Comparison of ENCODE assay signal across 8 cellular contexts in the genomic region with DNA sequence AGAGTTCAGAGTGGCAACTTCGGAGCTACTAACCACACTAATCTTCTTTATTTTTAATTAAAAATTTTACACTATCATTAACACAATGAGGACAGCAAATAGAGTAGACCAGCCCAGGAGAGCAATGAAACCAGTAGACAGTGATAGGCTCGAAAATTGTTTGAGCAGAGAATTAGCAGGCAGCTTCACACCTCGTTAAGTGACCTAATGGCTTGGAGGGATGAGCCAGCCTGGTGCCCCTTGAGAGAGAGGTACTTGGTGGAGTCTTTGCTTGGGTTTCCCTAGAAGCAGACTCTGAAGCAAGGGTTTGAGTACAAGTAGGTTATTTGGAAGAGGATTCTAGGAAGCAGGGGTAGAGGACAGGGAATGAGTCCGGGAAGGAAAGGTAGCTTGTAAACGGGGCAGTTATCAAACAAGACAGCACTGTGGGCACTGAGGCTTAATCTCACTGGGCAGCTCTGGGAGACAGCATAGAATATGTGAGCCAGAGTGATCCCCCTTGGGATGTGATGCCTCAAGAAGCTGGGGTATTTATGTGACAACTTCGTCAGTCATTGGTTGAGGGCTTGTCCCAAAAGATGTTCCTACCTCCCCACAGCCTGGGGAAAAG.
"Had no signal": no experiment of that assay in that cellular context is flagged by ENCODE, and none has a peak within 500 bp of the region (broad histone marks: within the 10 kb centered on the region; RNA-seq: fewer than 3 reads in every experiment).

No MANE protein-coding gene starts in this region.

- H3K36me3 ChIP-seq: HAP-1 had no signal

- H3K9me3 ChIP-seq: HAP-1 had no signal

- H3K9ac ChIP-seq: GM23248 had no signal

- H3K27ac ChIP-seq: GM23248, HL-60 had no signal

- H3K4me3 ChIP-seq: GM23248, HAP-1 had no signal

- DNase-seq: GM23248, GOT3, H7, HFFc6 had no signal

- ATAC-seq: HCT116, HepG2 had no signal

- H3K4me1 ChIP-seq: HAP-1 had no signal
